ENCODE assay signal across 27 cellular contexts in genomic region chr3:129260606-129261005, GRCh38.
"Had no signal": no experiment of that assay in that cellular context is flagged by ENCODE, and none has a peak within 500 bp of the region (broad histone marks: within the 10 kb centered on the region; RNA-seq: fewer than 3 reads in every experiment).

No MANE protein-coding gene starts in this region.

- H3K27ac ChIP-seq: coronary artery, esophagus squamous epithelium, heart right ventricle, left lung, prostate gland, right atrium auricular region, thoracic aorta, tibial nerve, upper lobe of left lung, uterus had no signal

- DNase-seq: dermis blood vessel endothelial cell; effector memory CD4-positive, alpha-beta T cell; erythroblast; esophagus squamous epithelium; foreskin melanocyte; glutamatergic neuron; heart right ventricle; hippocampal formation; left cardiac atrium; left lung; mesendoderm; midbrain; naive thymus-derived CD4-positive, alpha-beta T cell; nucleus accumbens; stimulated activated CD4-positive, alpha-beta T cell treated with anti-CD3 and anti-CD28 coated beads, Interleukin-15, amount 100 ng/mL, for 24 hours; stimulated activated CD4-positive, alpha-beta T cell treated with anti-CD3 and anti-CD28 coated beads, Interleukin-2, amount 100 ng/mL, for 48 hours; stimulated activated naive B cell treated with anti-CD40 and anti-IgM and Interleukin-4, amounts not matched to agents 10 μg/mL and 1 μg/mL and 100 μg/mL, for 72 hours; upper lobe of left lung; uterus had no signal

- H3K4me3 ChIP-seq: coronary artery, esophagus squamous epithelium, heart right ventricle, left lung, prostate gland, right atrium auricular region, thoracic aorta, tibial nerve, upper lobe of left lung, uterus had no signal

- H3K27me3 ChIP-seq: esophagus squamous epithelium, heart right ventricle, left lung, right atrium auricular region, tibial nerve, upper lobe of left lung, uterus had no signal

- H3K36me3 ChIP-seq: uterus had no signal

- ATAC-seq: heart right ventricle; left cardiac atrium; left lung; naive thymus-derived CD4-positive, alpha-beta T cell; sciatic nerve; stimulated activated naive B cell treated with anti-CD40 and anti-IgM and Interleukin-4, amounts not matched to agents 10 μg/mL and 1 μg/mL and 100 μg/mL, for 72 hours had no signal

- FAIRE-seq: endometrium, islet of Langerhans had no signal

- H3K4me1 ChIP-seq: esophagus squamous epithelium, left lung, prostate gland, upper lobe of left lung, uterus had no signal

- H3K9me3 ChIP-seq: esophagus squamous epithelium, heart right ventricle, left lung, prostate gland, right atrium auricular region, thoracic aorta, tibial nerve, upper lobe of left lung, uterus had no signal
